8 cellular contexts compared by ENCODE assay signal in the genomic region with DNA sequence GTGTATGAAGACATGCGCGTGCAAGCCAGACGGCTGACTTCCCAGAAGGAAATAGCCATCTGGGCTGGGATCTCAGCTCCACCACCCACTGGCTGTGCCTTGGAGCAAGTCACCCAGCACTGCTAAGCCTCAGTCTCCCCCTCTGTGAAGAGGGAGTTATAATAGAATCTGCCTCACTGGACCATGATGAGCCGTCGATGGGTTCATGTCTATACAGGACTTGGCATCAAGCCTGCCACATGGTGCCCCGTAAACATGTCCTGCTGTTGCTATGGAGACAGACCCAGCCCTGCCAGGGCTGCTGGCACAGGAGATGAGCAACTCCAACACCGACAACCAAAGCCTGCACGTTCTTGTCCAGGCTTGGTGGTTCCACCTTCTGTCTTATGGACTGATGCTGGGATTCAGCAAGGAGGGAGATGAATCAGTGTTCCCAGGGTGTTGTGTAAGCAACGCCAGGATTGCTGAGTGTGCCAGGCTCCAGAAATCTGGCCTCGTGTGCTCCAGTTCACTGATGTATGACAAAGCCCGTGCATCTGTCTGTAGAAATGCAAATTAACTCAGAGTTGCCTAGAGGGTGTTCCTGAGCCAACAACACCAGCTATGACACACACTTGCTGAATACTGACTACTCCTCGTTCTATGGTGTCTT. TPM values are rescaled to one million over a fixed set of nuclear protein-coding genes. Genes with fewer than 3 reads are reported as not detected.
A peak's percentile ranks its signal among the peaks of the same experiment; 100 is the strongest.
DNase-seq lines count a peak whose midpoint lies in the region; ATAC-seq and TF ChIP-seq lines count a peak whose summit lies in the region.

No MANE protein-coding gene starts in this region.

- H3K27ac Mint-ChIP-seq in immature natural killer cell, result no peak overlapping the region

- H3K4me3 Mint-ChIP-seq in immature natural killer cell, result no peak overlapping the region

- TF ChIP-seq CTCF in GM20000 (IDR thresholded peaks at IDR 0.05; ENCODE audit: extremely low read depth, missing control alignments) (no peak), brain microvascular endothelial cell (IDR thresholded peaks at IDR 0.05; ENCODE audit: low read depth, low read length, missing control alignments) (no peak)

- in situ Hi-C loops in brain microvascular endothelial cell (cut with HindIII; ENCODE audit: low pct_ligation_motif_present, low sequenced_read_pairs), result no loop called here

- H3K27ac ChIP-seq in brain microvascular endothelial cell, result no peak overlapping the region

- H3K9me3 Mint-ChIP-seq in immature natural killer cell, result no peaks in the 10 kb centered on the region

- peak; percentile 93 for ATAC-seq in HG03442 (IDR thresholded peaks at IDR 0.05; ENCODE audit: unreplicated experiment)

- DNase-seq in NCI-H2227 (lab: John Stamatoyannopoulos, UW; ENCODE audit: unreplicated experiment), result peak; percentile 38
- no peak for DNase-seq in NCI-H2227 treated with DMSO at 0.1 percent for 48 hours (lab: John Stamatoyannopoulos, UW)
- DNase-seq in GM20000 (ENCODE audit: low spot score), result peak; percentile 60
- peak; percentile 29 for DNase-seq in RPMI8226
- peak; percentile 32 to 61 (median 32) for DNase-seq in immature natural killer cell
- no peak for DNase-seq in brain microvascular endothelial cell
- DNase-seq in activated naive CD4-positive, alpha-beta T cell treated with anti-CD3 and anti-CD28 coated beads, Interleukin-2, amount 50 U/mL, for 16 hours, result no peak

- H3K27me3 ChIP-seq in brain microvascular endothelial cell (replicated peaks), result no peaks in the 10 kb centered on the region

- peaks cover 6 to 11% of the 10 kb centered on the region in 2 donors for H3K4me1 Mint-ChIP-seq in immature natural killer cell

- peaks cover 0 to 2% (median 2%) of the 10 kb centered on the region in 3 donors for H3K27me3 Mint-ChIP-seq in immature natural killer cell (ENCODE audit: low read depth in 3 of 3)

- no peaks in the 10 kb centered on the region for H3K36me3 ChIP-seq in brain microvascular endothelial cell (replicated peaks)

- no peak overlapping the region for H3K4me3 ChIP-seq in brain microvascular endothelial cell (ENCODE audit: low read depth, low read length)

- no peaks in the 10 kb centered on the region for H3K36me3 Mint-ChIP-seq in immature natural killer cell

RNA-seq across cellular contexts. Expression of a gene that starts 5.6 kb away (rescaled TPM):
- not detected for polyA plus RNA-seq in immature natural killer cell

RNA-seq across cellular contexts. Expression of a gene that starts 15.2 kb away (rescaled TPM):
- polyA plus RNA-seq in immature natural killer cell, result 1 to 10 TPM in 2 of 3 donors, under 1 TPM in 1; 0.27 to 5.9 (median 4.1) TPM

RNA-seq across cellular contexts. Expression of a gene that starts 39.9 kb away (rescaled TPM):
- polyA plus RNA-seq in immature natural killer cell, result 100 to 1,000 TPM; 299 to 699 (median 342) TPM

RNA-seq across cellular contexts. Expression of a gene that starts 46.2 kb away (rescaled TPM):
- polyA plus RNA-seq in immature natural killer cell, result not detected

Comparison
In these comparisons a context has a peak if more than half of its experiments do, and no peak if none do; other contexts are left out.
1. DNase-seq: peak in NCI-H2227 (single experiment), GM20000 (single experiment), RPMI8226 (single experiment) and immature natural killer cell (3 of 3); none in NCI-H2227 treated with DMSO at 0.1 percent for 48 hours (single experiment), brain microvascular endothelial cell (single experiment) and activated naive CD4-positive, alpha-beta T cell treated with anti-CD3 and anti-CD28 coated beads, Interleukin-2, amount 50 U/mL, for 16 hours (single experiment).